Comparison of ENCODE assay signal across 8 cellular contexts in genomic region chr6:117675658-117676301, GRCh38. TPM values are rescaled to one million over a fixed set of nuclear protein-coding genes. Genes with fewer than 3 reads are reported as not detected.
DNase-seq lines count a peak whose midpoint lies in the region; ATAC-seq and TF ChIP-seq lines count a peak whose summit lies in the region.
"Not testable (repeated sequence)": the region's sequence is repeated elsewhere in the genome, so short reads cannot be mapped to it uniquely, and the experiment has no call there.

No MANE protein-coding gene starts in this region.

- peaks cover 58% of the 10 kb centered on the region for H3K4me1 Mint-ChIP-seq in stimulated activated naive CD8-positive, alpha-beta T cell treated with anti-CD3 and anti-CD28 coated beads, Interleukin-15, amount 100 ng/mL, for 72 hours

- TF ChIP-seq EP300 in SK-N-SH (IDR thresholded peaks at IDR 0.05; ENCODE audit: borderline replicate concordance in 1 of 2, low read depth in 1 of 2, low read length in 1 of 2): not testable (repeated sequence)

- H3K27me3 ChIP-seq in SK-N-SH (ENCODE audit: insufficient read depth); ascending aorta: not testable (repeated sequence)

- ATAC-seq in GM21576 (IDR thresholded peaks at IDR 0.05; ENCODE audit: unreplicated experiment): peak; percentile 16
- ATAC-seq in HG03354 (IDR thresholded peaks at IDR 0.05; ENCODE audit: poor library complexity, severe bottlenecking, unreplicated experiment): peak; percentile 44
- peak; percentile 63 for ATAC-seq in stimulated activated naive CD8-positive, alpha-beta T cell treated with anti-CD3 and anti-CD28 coated beads, Interleukin-15, amount 100 ng/mL, for 72 hours

- DNase-seq in ELF-1 (ENCODE audit: low read depth, low spot score) (peak; percentile 54), SK-N-SH (peak; percentile 48), glomerular visceral epithelial cell (ENCODE audit: extremely low spot score) (peak; percentile 15), myocyte (ENCODE audit: low read depth) (peak; percentile 2)
- not testable (repeated sequence) for DNase-seq in ascending aorta (ENCODE audit: low spot score in 2 of 2)
- DNase-seq in stimulated activated naive CD8-positive, alpha-beta T cell treated with anti-CD3 and anti-CD28 coated beads, Interleukin-15, amount 100 ng/mL, for 72 hours: peak; percentile 22 to 25

- H3K27ac ChIP-seq in SK-N-SH (ENCODE audit: low read depth in 2 of 2, low read length in 1 of 2) (peak overlapping the region in 1 of 2 experiments; percentile 57; a peak in 2 of 4 replicates), ascending aorta (peak overlapping the region; percentile 79 to 82)

- intact Hi-C loops in ascending aorta (cut with DNase I): loop anchor here (1.0 to 5.0 kb wide), 3 partner anchors 72 to 228 kb away; partner anchors contain the start of gene DCBLD1

- not testable (repeated sequence) for H3K27me3 Mint-ChIP-seq in stimulated activated naive CD8-positive, alpha-beta T cell treated with anti-CD3 and anti-CD28 coated beads, Interleukin-15, amount 100 ng/mL, for 72 hours

- H3K4me3 ChIP-seq in SK-N-SH (ENCODE audit: low read depth in 2 of 2, low read length in 1 of 2) (peak overlapping the region; percentile 79 to 98), ascending aorta (peak overlapping the region; percentile 81 to 92)

- H3K4me2 ChIP-seq in SK-N-SH: peak overlapping the region; percentile 91

- POLR2A ChIA-PET in SK-N-SH (lab: Yijun Ruan, JAX): not testable (repeated sequence)

- peak overlapping the region; percentile 93 to 94 for H3K4me3 Mint-ChIP-seq in stimulated activated naive CD8-positive, alpha-beta T cell treated with anti-CD3 and anti-CD28 coated beads, Interleukin-15, amount 100 ng/mL, for 72 hours

- not testable (repeated sequence) for H3K9me3 ChIP-seq in SK-N-SH, ascending aorta

- H4K20me1 ChIP-seq in SK-N-SH (ENCODE audit: insufficient read depth): peaks cover 41% of the 10 kb centered on the region

- H3K79me2 ChIP-seq in SK-N-SH (ENCODE audit: insufficient read depth): peaks cover 51% of the 10 kb centered on the region

- H2AFZ ChIP-seq in SK-N-SH (ENCODE audit: low read depth): peak overlapping the region; percentile 65; the same call in 1 of the 2 replicates

- 2% methylated on average over 10 of the region's 62 CpGs for WGBS in SK-N-SH (ENCODE audit: low lambda C conversion rate)

- H3K36me3 ChIP-seq in SK-N-SH (replicated peaks in 1 of 2; ENCODE audit: control insufficient read depth in 1 of 2, insufficient read depth in 2 of 2, low read length in 1 of 2); ascending aorta: not testable (repeated sequence)

- not testable (repeated sequence) for H3F3A ChIP-seq in SK-N-SH (replicated peaks; ENCODE audit: insufficient read depth)

- CTCF ChIA-PET in SK-N-SH (lab: Yijun Ruan, JAX): not testable (repeated sequence)

- not testable (repeated sequence) for TF ChIP-seq RAD21 in SK-N-SH (IDR thresholded peaks at IDR 0.05; ENCODE audit: low read length)

- H3K9me2 ChIP-seq in SK-N-SH: not testable (repeated sequence)

- H3K9me3 Mint-ChIP-seq in stimulated activated naive CD8-positive, alpha-beta T cell treated with anti-CD3 and anti-CD28 coated beads, Interleukin-15, amount 100 ng/mL, for 72 hours: not testable (repeated sequence)

- H3K27ac Mint-ChIP-seq in stimulated activated naive CD8-positive, alpha-beta T cell treated with anti-CD3 and anti-CD28 coated beads, Interleukin-15, amount 100 ng/mL, for 72 hours: peak overlapping the region; percentile 94 to 97

- H3K9ac ChIP-seq in SK-N-SH: peak overlapping the region; percentile 69

- TF ChIP-seq CTCF in SK-N-SH (IDR thresholded peaks at IDR 0.05); ascending aorta (IDR thresholded peaks at IDR 0.05): not testable (repeated sequence)

- peaks cover 0 to 12% of the 10 kb centered on the region in 2 experiments; a peak in 2 of 4 replicates for H3K4me1 ChIP-seq in SK-N-SH (ENCODE audit: control insufficient read depth in 1 of 2, insufficient read depth in 2 of 2, low read depth in 1 of 2, low read length in 1 of 2)
- H3K4me1 ChIP-seq in ascending aorta: not testable (repeated sequence)

RNA-seq across cellular contexts. Expression of gene NUS1, which starts 0.5 kb away (rescaled TPM):
- polyA plus RNA-seq in SK-N-SH (2012; rRNA removed): 8.9 and 9.1 TPM in 2 replicates
- polyA plus RNA-seq in SK-N-SH (2012; cell fraction: cytosol; rRNA removed): 17.2 and 21.6 TPM in 2 replicates
- 2.8 and 6.2 TPM in 2 replicates for polyA plus RNA-seq in SK-N-SH (2012; cell fraction: nucleus; rRNA removed)
- total RNA-seq in ascending aorta (14.6 TPM), myocyte (9.5 and 11.7 TPM in 2 replicates)
- polyA plus RNA-seq in myocyte (2012): 17.4 TPM
